In genomic region chr17:50125420-50125997, GRCh38 we compare ENCODE assay signal across 22 cellular contexts. TPM values are rescaled to one million over a fixed set of nuclear protein-coding genes. Genes with fewer than 3 reads are reported as not detected.
A peak's percentile ranks its signal among the peaks of the same experiment; 100 is the strongest.
DNase-seq lines count a peak whose midpoint lies in the region; FAIRE-seq and TF ChIP-seq lines count a peak whose summit lies in the region.
"Had no signal": no experiment of that assay in that cellular context is flagged by ENCODE, and none has a peak within 500 bp of the region (broad histone marks: within the 10 kb centered on the region; RNA-seq: fewer than 3 reads in every experiment).

No MANE protein-coding gene starts in this region.

- H3K27me3 ChIP-seq in bronchial epithelial cell (ENCODE audit: control insufficient read depth, insufficient read depth, low read length) (no peaks in the 10 kb centered on the region), right atrium auricular region (no peaks in the 10 kb centered on the region)

- H3K27ac Mint-ChIP-seq in neural crest cell (ENCODE audit: unreplicated experiment): no peak overlapping the region
- H3K27ac Mint-ChIP-seq: CD4-positive, CD25-positive, alpha-beta regulatory T cell had no signal

- no peaks in the 10 kb centered on the region for H3K9me3 Mint-ChIP-seq in neural crest cell

- H3K27me3 Mint-ChIP-seq in neural crest cell (ENCODE audit: low read depth): peaks cover 4% of the 10 kb centered on the region

- FAIRE-seq in bronchial epithelial cell (lab: Jason Lieb, UNC): peak; percentile 89
- FAIRE-seq: A549, GM12891 had no signal

- H3K9me3 ChIP-seq in HEK293 (ENCODE audit: control insufficient read depth, insufficient read depth, low read depth, low read length) (no peaks in the 10 kb centered on the region), right atrium auricular region (no peaks in the 10 kb centered on the region)
- H3K9me3 ChIP-seq: A549, SK-N-SH had no signal

- H3K36me3 ChIP-seq in HEK293 (ENCODE audit: control insufficient read depth in 2 of 2, insufficient read depth in 1 of 2, low read length in 2 of 2): peaks cover 0 to 4% of the 10 kb centered on the region in 2 experiments; a peak in 1 of 3 replicates
- no peaks in the 10 kb centered on the region for H3K36me3 ChIP-seq in bronchial epithelial cell (ENCODE audit: control insufficient read depth, insufficient read depth, low read length)
- no peaks in the 10 kb centered on the region for H3K36me3 ChIP-seq in right atrium auricular region

- H3K4me1 Mint-ChIP-seq in neural crest cell: peaks cover 50% of the 10 kb centered on the region

- peak overlapping the region; percentile 1 for H3K4me3 Mint-ChIP-seq in neural crest cell

- DNase-seq in NCI-H2171 treated with DMSO at 0.1 percent for 48 hours (lab: John Stamatoyannopoulos, UW) (peak; percentile 86), bronchial epithelial cell (ENCODE audit: low read depth) (no peak), neural crest cell (ENCODE audit: low read depth, low spot score) (no peak), GDM1 (lab: John Stamatoyannopoulos, UW) (no peak), NCI-H1930 (lab: John Stamatoyannopoulos, UW) (no peak), right atrium auricular region (ENCODE audit: low spot score) (no peak)
- DNase-seq: CD4-positive, CD25-positive, alpha-beta regulatory T cell; DMS 273 treated with DMSO at 0.1 percent for 48 hours; DMS79 treated with DMSO at 0.1 percent for 48 hours; H7; KG1; NCI-H1105 treated with DMSO at 0.1 percent for 48 hours; NCI-H2227 treated with DMSO at 0.1 percent for 48 hours; NCI-H510A; NCI-H774; NK-92 treated with Interleukin-12 subunit alpha and Interleukin-12 subunit beta, amount 100 ng/mL, for 24 hours; SHP77 treated with DMSO at 0.1 percent for 48 hours; SK-N-SH had no signal

- CTCF ChIA-PET in HEK293 (lab: Yijun Ruan, JAX): interaction anchor here (1.5 to 3.4 kb wide), 3 partner anchors 11 to 27 kb away, joined by 4 to 28 read pairs (median 15); no protein-coding TSS in a partner anchor

- H3K4me3 ChIP-seq in HEK293 (ENCODE audit: low read depth, low read length): no peak overlapping the region
- H3K4me3 ChIP-seq in bronchial epithelial cell (ENCODE audit: low read depth, low read length): no peak overlapping the region
- no peak overlapping the region for H3K4me3 ChIP-seq in right atrium auricular region
- H3K4me3 ChIP-seq: A549 had no signal

- H3K36me3 Mint-ChIP-seq in neural crest cell (ENCODE audit: low read depth): no peaks in the 10 kb centered on the region
- H3K36me3 Mint-ChIP-seq: CD4-positive, CD25-positive, alpha-beta regulatory T cell had no signal

- TF ChIP-seq CTCF in HEK293 (tag by site-specific recombination; IDR thresholded peaks at IDR 0.05) (no peak), bronchial epithelial cell (IDR thresholded peaks at IDR 0.05; ENCODE audit: insufficient read depth, low read length, severe bottlenecking) (no peak), neural crest cell (conservative IDR thresholded peaks at IDR 0.05) (no peak), right atrium auricular region (IDR thresholded peaks at IDR 0.05) (no peak)

- H3K27ac ChIP-seq in HEK293 (ENCODE audit: extremely low read depth, low read depth, low read length) (no peak overlapping the region), right atrium auricular region (no peak overlapping the region)
- H3K27ac ChIP-seq: A549, RWPE1 had no signal

- POLR2A ChIA-PET in HEK293 (lab: Yijun Ruan, JAX): interaction anchor here (0.7 to 1.2 kb wide), 2 partner anchors 13 to 70 kb away, joined by 3 to 5 read pairs; partner anchors contain the start of gene ITGA3

- H3K4me1 ChIP-seq in HEK293 (ENCODE audit: control insufficient read depth, insufficient read depth, low read length): peaks cover 13% of the 10 kb centered on the region
- peaks cover 0 to 29% of the 10 kb centered on the region in 2 donors for H3K4me1 ChIP-seq in right atrium auricular region

TF ChIP-seq in HEK293, 187 proteins besides CTCF, POLR2A, EP300 and RAD21:
- TF ChIP-seq FEZF1 (tag by site-specific recombination; IDR thresholded peaks at IDR 0.05): no peak
- no peak for TF ChIP-seq ZSCAN23 (tag by site-specific recombination; IDR thresholded peaks at IDR 0.05)
- no peak for TF ChIP-seq ZNF423 (tag by site-specific recombination; IDR thresholded peaks at IDR 0.05)
- TF ChIP-seq ZNF2 (tag by site-specific recombination; IDR thresholded peaks at IDR 0.05): no peak
- TF ChIP-seq ZNF341 (tag by site-specific recombination; IDR thresholded peaks at IDR 0.05; ENCODE audit: low read depth): no peak
- TF ChIP-seq, protein P1, sequence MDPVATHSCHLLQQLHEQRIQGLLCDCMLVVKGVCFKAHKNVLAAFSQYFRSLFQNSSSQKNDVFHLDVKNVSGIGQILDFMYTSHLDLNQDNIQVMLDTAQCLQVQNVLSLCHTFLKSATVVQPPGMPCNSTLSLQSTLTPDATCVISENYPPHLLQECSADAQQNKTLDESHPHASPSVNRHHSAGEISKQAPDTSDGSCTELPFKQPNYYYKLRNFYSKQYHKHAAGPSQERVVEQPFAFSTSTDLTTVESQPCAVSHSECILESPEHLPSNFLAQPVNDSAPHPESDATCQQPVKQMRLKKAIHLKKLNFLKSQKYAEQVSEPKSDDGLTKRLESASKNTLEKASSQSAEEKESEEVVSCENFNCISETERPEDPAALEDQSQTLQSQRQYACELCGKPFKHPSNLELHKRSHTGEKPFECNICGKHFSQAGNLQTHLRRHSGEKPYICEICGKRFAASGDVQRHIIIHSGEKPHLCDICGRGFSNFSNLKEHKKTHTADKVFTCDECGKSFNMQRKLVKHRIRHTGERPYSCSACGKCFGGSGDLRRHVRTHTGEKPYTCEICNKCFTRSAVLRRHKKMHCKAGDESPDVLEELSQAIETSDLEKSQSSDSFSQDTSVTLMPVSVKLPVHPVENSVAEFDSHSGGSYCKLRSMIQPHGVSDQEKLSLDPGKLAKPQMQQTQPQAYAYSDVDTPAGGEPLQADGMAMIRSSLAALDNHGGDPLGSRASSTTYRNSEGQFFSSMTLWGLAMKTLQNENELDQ (tag by site-specific recombination; IDR thresholded peaks at IDR 0.05; ENCODE audit: low read depth): no peak
- no peak for TF ChIP-seq ZNF639 (tag by site-specific recombination; IDR thresholded peaks at IDR 0.05)
- TF ChIP-seq EGR2 (tag by site-specific recombination; IDR thresholded peaks at IDR 0.05; ENCODE audit: low read depth): peak; percentile 64; the same call in 1 of the 2 replicates
- no peak for TF ChIP-seq ZNF514 (tag by site-specific recombination; IDR thresholded peaks at IDR 0.05)
- TF ChIP-seq ZSCAN16 (tag by site-specific recombination; IDR thresholded peaks at IDR 0.05): no peak
- no peak for TF ChIP-seq ZSCAN30 (tag by site-specific recombination; IDR thresholded peaks at IDR 0.05)
- no peak for TF ChIP-seq WT1 (tag by site-specific recombination; IDR thresholded peaks at IDR 0.05)
- no peak for TF ChIP-seq ZNF169 (tag by site-specific recombination; IDR thresholded peaks at IDR 0.05)
- no peak for TF ChIP-seq ZNF174 (tag by site-specific recombination; IDR thresholded peaks at IDR 0.05)
- TF ChIP-seq ZNF292 (tag by site-specific recombination; IDR thresholded peaks at IDR 0.05; ENCODE audit: borderline replicate concordance, low read depth): no peak
- TF ChIP-seq ZNF654 (tag by site-specific recombination; IDR thresholded peaks at IDR 0.05; ENCODE audit: low read depth): no peak
- no peak for TF ChIP-seq ZNF701 (tag by site-specific recombination; IDR thresholded peaks at IDR 0.05)
- TF ChIP-seq MYNN (tag by site-specific recombination; IDR thresholded peaks at IDR 0.05; ENCODE audit: borderline replicate concordance): no peak
- TF ChIP-seq ZNF791 (tag by site-specific recombination; IDR thresholded peaks at IDR 0.05): no peak
- no peak for TF ChIP-seq ZNF202 (tag by site-specific recombination; IDR thresholded peaks at IDR 0.05; ENCODE audit: borderline replicate concordance)
- no peak for TF ChIP-seq ZNF48 (tag by site-specific recombination; IDR thresholded peaks at IDR 0.05)
- no peak for TF ChIP-seq ZBTB7A (tag by site-specific recombination; IDR thresholded peaks at IDR 0.05; ENCODE audit: low read depth)
- TF ChIP-seq ZBTB17 (tag by site-specific recombination; IDR thresholded peaks at IDR 0.05): peak; percentile 43; the same call in 1 of the 2 replicates
- peak; percentile 57 for TF ChIP-seq ZNF366 (tag by site-specific recombination; conservative IDR thresholded peaks at IDR 0.05)
- TF ChIP-seq ZFHX2 (tag by site-specific recombination; conservative IDR thresholded peaks at IDR 0.05): 0 out of 2 replicates have a peak, but pooled peaks have one; percentile 25
TF ChIP-seq in HEK293: peak in this region for 4.

RNA-seq across cellular contexts. Expression of gene SAMD14, which starts 4.5 kb away (rescaled TPM):
- under 0.01 and 0.26 TPM in 2 replicates for total RNA-seq in bronchial epithelial cell
- 26.1 and 28.7 TPM in 2 replicates for total RNA-seq in neural crest cell
- total RNA-seq in right atrium auricular region: 1 to 10 TPM in 1 of 2 donors, under 1 TPM in 1; 0.78 to 1.1 TPM

RNA-seq across cellular contexts. Expression of gene PPP1R9B, which starts 25.0 kb away (rescaled TPM):
- total RNA-seq in bronchial epithelial cell (16.6 and 17.4 TPM in 2 replicates), neural crest cell (67.1 and 68.8 TPM in 2 replicates), right atrium auricular region (10 to 100 TPM; 16.9 to 24.2 TPM)

RNA-seq across cellular contexts. Expression of gene PDK2, which starts 30.4 kb away (rescaled TPM):
- total RNA-seq in bronchial epithelial cell (0.79 and 3.5 TPM in 2 replicates), neural crest cell (21.6 and 24.6 TPM in 2 replicates), right atrium auricular region (100 to 1,000 TPM; 186 to 214 TPM)

RNA-seq across cellular contexts. Expression of gene SGCA, which starts 40.3 kb away (rescaled TPM):
- 0.13 TPM in 1 of 2 replicates, not detected in the other for total RNA-seq in bronchial epithelial cell
- total RNA-seq in neural crest cell: not detected in 2 replicates
- total RNA-seq in right atrium auricular region: 100 to 1,000 TPM; 120 to 207 TPM
- total RNA-seq: CD4-positive, CD25-positive, alpha-beta regulatory T cell had no signal

Comparison
In these comparisons a context has a peak if more than half of its experiments do, and no peak if none do; other contexts are left out.
1. RNA of gene SAMD14, which starts 4.5 kb away (total RNA-seq): 26.1 to 28.7 TPM in neural crest cell; 0.78 to 1.1 TPM in right atrium auricular region and under 0.01 to 0.26 TPM in bronchial epithelial cell; every median in the first group is over 10 times any median in the second.